In genomic region chr6:124466949-124467348, GRCh38 we compare ENCODE assay signal across 31 cellular contexts.
"Had no signal": no experiment of that assay in that cellular context is flagged by ENCODE, and none has a peak within 500 bp of the region (broad histone marks: within the 10 kb centered on the region; RNA-seq: fewer than 3 reads in every experiment).

No MANE protein-coding gene starts in this region.

- FAIRE-seq: colon, urothelium cell line had no signal

- H3K27ac ChIP-seq: brain microvascular endothelial cell, epithelial cell of prostate, esophagus squamous epithelium, heart right ventricle, lower lobe of right lung, pancreas, prostate gland, sigmoid colon, thoracic aorta had no signal

- H3K4me3 ChIP-seq: esophagus squamous epithelium, heart right ventricle, lower lobe of right lung, pancreas, prostate gland, sigmoid colon, thoracic aorta had no signal

- H3K9me3 ChIP-seq: lower lobe of right lung, pancreas, prostate gland, sigmoid colon had no signal

- ATAC-seq: activated CD8-positive, alpha-beta memory T cell treated with anti-CD3 and anti-CD28 coated beads, Interleukin-2, amount 10 ng/mL, durations not matched to agents 7 days and 5 days; activated CD8-positive, alpha-beta T cell treated with anti-CD3 and anti-CD28 coated beads, Interleukin-2, amount 10 ng/mL, durations not matched to agents 7 days and 5 days; activated naive CD4-positive, alpha-beta T cell treated with anti-CD3 and anti-CD28 coated beads, Interleukin-2, amount 50 U/mL, for 72 hours; heart right ventricle; left lobe of liver; lower lobe of right lung; naive thymus-derived CD8-positive, alpha-beta T cell; pancreas; stimulated activated naive CD8-positive, alpha-beta T cell treated with anti-CD3 and anti-CD28 coated beads, Interleukin-15, Interleukin-2, amounts not matched to agents 100 U/mL and 50 U/mL, for 24 hours; T-helper 17 cell; WTC11 had no signal

- DNase-seq: activated CD4-positive, alpha-beta T cell treated with anti-CD3 and anti-CD28 coated beads for 1 hour; activated CD4-positive, alpha-beta T cell treated with anti-CD3 and anti-CD28 coated beads, Interleukin-2, amount 10 ng/mL, durations not matched to agents 7 days and 5 days; activated CD8-positive, alpha-beta memory T cell treated with anti-CD3 and anti-CD28 coated beads, Interleukin-2, amount 10 ng/mL, durations not matched to agents 7 days and 5 days; activated CD8-positive, alpha-beta T cell treated with anti-CD3 and anti-CD28 coated beads, Interleukin-2, amount 10 ng/mL, durations not matched to agents 7 days and 5 days; activated T-cell treated with anti-CD3 and anti-CD28 coated beads, Interleukin-2, amount 50 U/mL, for 48 hours; brain microvascular endothelial cell; dermis blood vessel endothelial cell; effector CD4-positive, alpha-beta T cell; esophagus squamous epithelium; foreskin melanocyte; heart right ventricle; kidney glomerular epithelial cell; lower lobe of right lung; mesenchymal stem cell; naive thymus-derived CD8-positive, alpha-beta T cell; nucleus accumbens; pancreas; retina; sigmoid colon; stimulated activated CD4-positive, alpha-beta T cell treated with anti-CD3 and anti-CD28 coated beads, Interleukin-4, amount 100 ng/mL, for 1 hour; stimulated activated naive CD8-positive, alpha-beta T cell treated with anti-CD3 and anti-CD28 coated beads, Interleukin-15, Interleukin-2, amounts not matched to agents 100 U/mL and 50 U/mL, for 24 hours; T-helper 17 cell; trophoblast cell had no signal

- H3K36me3 ChIP-seq: brain microvascular endothelial cell, esophagus squamous epithelium, heart right ventricle, lower lobe of right lung, pancreas, prostate gland, sigmoid colon, thoracic aorta had no signal

- H3K4me1 ChIP-seq: esophagus squamous epithelium, heart right ventricle, lower lobe of right lung, pancreas, prostate gland, sigmoid colon had no signal

- H3K27me3 ChIP-seq: brain microvascular endothelial cell, esophagus squamous epithelium, heart right ventricle, pancreas, sigmoid colon had no signal
